In the genomic region with DNA sequence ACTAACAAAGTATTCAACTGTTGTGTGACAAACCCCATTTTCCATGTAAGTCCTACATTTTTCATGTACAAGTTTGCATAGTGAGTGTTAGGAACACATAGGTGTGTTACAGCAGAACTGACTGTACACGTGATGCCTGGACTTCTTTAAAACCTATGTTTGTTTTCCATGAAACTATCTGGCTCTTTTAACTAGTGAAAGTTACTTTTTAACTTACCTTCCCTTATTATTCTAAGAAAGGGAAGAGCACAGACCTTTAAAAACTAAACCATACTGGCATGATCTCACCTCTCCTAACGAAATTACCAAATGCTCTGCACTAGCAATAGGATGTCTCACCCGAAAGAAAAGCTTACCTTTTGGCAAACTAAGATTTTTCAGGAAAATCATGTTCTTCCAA, we compare ENCODE assay signal across 31 cellular contexts.
"Had no signal": no experiment of that assay in that cellular context is flagged by ENCODE, and none has a peak within 500 bp of the region (broad histone marks: within the 10 kb centered on the region; RNA-seq: fewer than 3 reads in every experiment).

No MANE protein-coding gene starts in this region.

- H3K27ac Mint-ChIP-seq: activated CD4-positive, alpha-beta memory T cell treated with anti-CD3 and anti-CD28 coated beads for 36 hours; activated CD4-positive, alpha-beta T cell treated with anti-CD3 and anti-CD28 coated beads for 36 hours; activated CD8-positive, alpha-beta memory T cell treated with anti-CD3 and anti-CD28 coated beads, Interleukin-2, amount 10 ng/mL, durations not matched to agents 7 days and 5 days; activated naive CD4-positive, alpha-beta T cell treated with anti-CD3 and anti-CD28 coated beads, Interleukin-2, amount 10 ng/mL, durations not matched to agents 7 days and 5 days; activated naive CD8-positive, alpha-beta T cell; activated naive CD8-positive, alpha-beta T cell treated with anti-CD3 and anti-CD28 coated beads, Interleukin-2, amount 50 U/mL, for 24 hours; T-helper 1 cell treated with Interleukin-12 subunit alpha and Interleukin-12 subunit beta and Interleukin-4 antibody, amounts not matched to agents 30 μg/mL and 1 μg/mL, for 36 hours; T-helper 2 cell treated with Interferon-gamma antibody and Interleukin-4, amounts not matched to agents 5 μg/mL and 100 μg/mL, for 36 hours; WTC11 had no signal

- H3K9me3 ChIP-seq: SJSA1, SK-N-SH had no signal

- ATAC-seq: activated CD4-positive, alpha-beta T cell treated with anti-CD3 and anti-CD28 coated beads for 36 hours; activated CD4-positive, CD25-positive, alpha-beta regulatory T cell treated with anti-CD3 and anti-CD28 coated beads, Interleukin-2, amount 50 U/mL, for 24 hours; activated CD8-positive, alpha-beta memory T cell treated with anti-CD3 and anti-CD28 coated beads, Interleukin-2, amount 10 ng/mL, durations not matched to agents 7 days and 5 days; activated naive CD8-positive, alpha-beta T cell treated with anti-CD3 and anti-CD28 coated beads, Interleukin-2, amount 50 U/mL, for 24 hours; Panc1; WTC11 had no signal

- H3K27me3 Mint-ChIP-seq: activated CD4-positive, alpha-beta T cell treated with anti-CD3 and anti-CD28 coated beads for 36 hours; activated naive CD4-positive, alpha-beta T cell treated with anti-CD3 and anti-CD28 coated beads, Interleukin-2, amount 10 ng/mL, durations not matched to agents 7 days and 5 days; activated naive CD8-positive, alpha-beta T cell treated with anti-CD3 and anti-CD28 coated beads, Interleukin-2, amount 50 U/mL, for 24 hours; central memory CD8-positive, alpha-beta T cell had no signal

- H3K4me1 Mint-ChIP-seq: activated CD4-positive, alpha-beta T cell treated with anti-CD3 and anti-CD28 coated beads for 36 hours; activated CD8-positive, alpha-beta memory T cell treated with anti-CD3 and anti-CD28 coated beads, Interleukin-2, amount 10 ng/mL, durations not matched to agents 7 days and 5 days; activated naive CD4-positive, alpha-beta T cell treated with anti-CD3 and anti-CD28 coated beads, Interleukin-2, amount 10 ng/mL, durations not matched to agents 7 days and 5 days; activated naive CD8-positive, alpha-beta T cell treated with anti-CD3 and anti-CD28 coated beads, Interleukin-2, amount 50 U/mL, for 24 hours; central memory CD8-positive, alpha-beta T cell had no signal

- H3K27me3 ChIP-seq: brain microvascular endothelial cell had no signal

- H3K27ac ChIP-seq: brain microvascular endothelial cell, SJSA1 had no signal

- H3K36me3 ChIP-seq: brain microvascular endothelial cell, SJSA1 had no signal

- H3K4me3 Mint-ChIP-seq: activated CD4-positive, alpha-beta memory T cell treated with anti-CD3 and anti-CD28 coated beads for 36 hours; activated CD4-positive, alpha-beta T cell treated with anti-CD3 and anti-CD28 coated beads for 36 hours; activated CD8-positive, alpha-beta memory T cell treated with anti-CD3 and anti-CD28 coated beads, Interleukin-2, amount 10 ng/mL, durations not matched to agents 7 days and 5 days; activated naive CD4-positive, alpha-beta T cell treated with anti-CD3 and anti-CD28 coated beads, Interleukin-2, amount 10 ng/mL, durations not matched to agents 7 days and 5 days; activated naive CD8-positive, alpha-beta T cell; activated naive CD8-positive, alpha-beta T cell treated with anti-CD3 and anti-CD28 coated beads, Interleukin-2, amount 50 U/mL, for 24 hours; central memory CD8-positive, alpha-beta T cell; T-helper 1 cell treated with Interleukin-12 subunit alpha and Interleukin-12 subunit beta and Interleukin-4 antibody, amounts not matched to agents 30 μg/mL and 1 μg/mL, for 36 hours; T-helper 2 cell treated with Interferon-gamma antibody and Interleukin-4, amounts not matched to agents 5 μg/mL and 100 μg/mL, for 36 hours; WTC11 had no signal

- DNase-seq: activated CD4-positive, alpha-beta memory T cell treated with anti-CD3 and anti-CD28 coated beads for 36 hours; activated CD4-positive, alpha-beta T cell treated with anti-CD3 and anti-CD28 coated beads for 36 hours; activated CD4-positive, alpha-beta T cell treated with anti-CD3 and anti-CD28 coated beads, Interleukin-2, amount 50 U/mL, for 1 hour; activated CD8-positive, alpha-beta memory T cell treated with anti-CD3 and anti-CD28 coated beads for 24 hours; activated CD8-positive, alpha-beta memory T cell treated with anti-CD3 and anti-CD28 coated beads, Interleukin-2, amount 10 ng/mL, durations not matched to agents 7 days and 5 days; activated CD8-positive, alpha-beta memory T cell treated with anti-CD3 and anti-CD28 coated beads, Interleukin-2, amount 50 U/mL, for 48 hours; activated effector memory CD4-positive, alpha-beta T cell treated with Interleukin-2 at 50 U/mL for 16 hours; activated naive CD4-positive, alpha-beta T cell treated with anti-CD3 and anti-CD28 coated beads, Interleukin-2, amount 10 ng/mL, durations not matched to agents 7 days and 5 days; activated naive CD8-positive, alpha-beta T cell treated with anti-CD3 and anti-CD28 coated beads, Interleukin-2, amount 50 U/mL, for 24 hours; activated T-cell treated with anti-CD3 and anti-CD28 coated beads, Interleukin-2, amount 50 U/mL, for 48 hours; anterior cingulate cortex; brain microvascular endothelial cell; Karpas-422; NCI-H1105; NCI-H1417 treated with DMSO at 0.1 percent for 48 hours; NCI-H187 treated with DMSO at 0.1 percent for 48 hours; NCI-H2081; NCI-H226; NCI-H446 treated with DMSO at 0.1 percent for 48 hours; NCI-H524; RPMI8226; SHP77 treated with DMSO at 0.1 percent for 48 hours; SK-N-SH had no signal

- H3K36me3 Mint-ChIP-seq: activated CD4-positive, alpha-beta memory T cell treated with anti-CD3 and anti-CD28 coated beads for 36 hours; activated CD8-positive, alpha-beta memory T cell treated with anti-CD3 and anti-CD28 coated beads, Interleukin-2, amount 10 ng/mL, durations not matched to agents 7 days and 5 days; activated naive CD4-positive, alpha-beta T cell treated with anti-CD3 and anti-CD28 coated beads, Interleukin-2, amount 10 ng/mL, durations not matched to agents 7 days and 5 days; activated naive CD8-positive, alpha-beta T cell; WTC11 had no signal

- H3K4me3 ChIP-seq: SJSA1 had no signal

- H3K9me3 Mint-ChIP-seq: activated CD4-positive, alpha-beta memory T cell treated with anti-CD3 and anti-CD28 coated beads for 36 hours; activated naive CD4-positive, alpha-beta T cell treated with anti-CD3 and anti-CD28 coated beads, Interleukin-2, amount 10 ng/mL, durations not matched to agents 7 days and 5 days; activated naive CD8-positive, alpha-beta T cell treated with anti-CD3 and anti-CD28 coated beads, Interleukin-2, amount 50 U/mL, for 24 hours; T-helper 1 cell treated with Interleukin-12 subunit alpha and Interleukin-12 subunit beta and Interleukin-4 antibody, amounts not matched to agents 30 μg/mL and 1 μg/mL, for 36 hours; T-helper 2 cell treated with Interferon-gamma antibody and Interleukin-4, amounts not matched to agents 5 μg/mL and 100 μg/mL, for 36 hours; WTC11 had no signal
